Comparison of ENCODE assay signal across 18 cellular contexts in the genomic region with DNA sequence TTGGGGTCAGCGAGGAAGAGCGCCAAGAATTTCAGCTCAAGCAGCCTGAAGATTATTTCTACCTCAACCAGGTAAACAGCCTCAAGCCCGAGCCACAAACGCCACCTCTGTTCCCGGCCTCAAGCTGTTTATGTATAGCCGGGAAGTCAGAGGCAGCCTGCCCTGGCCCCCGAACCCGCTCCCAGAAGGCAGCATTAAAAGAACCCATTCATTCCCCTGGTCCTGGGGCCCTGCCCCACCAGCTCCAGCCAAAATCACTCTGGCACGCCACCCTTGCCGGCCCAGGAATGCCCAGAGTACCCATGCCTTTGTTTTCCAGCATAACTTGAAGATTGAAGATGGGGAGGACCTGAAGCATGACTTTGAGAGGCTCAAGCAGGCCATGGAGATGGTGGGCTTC.
"Had no signal": no experiment of that assay in that cellular context is flagged by ENCODE, and none has a peak within 500 bp of the region (broad histone marks: within the 10 kb centered on the region; RNA-seq: fewer than 3 reads in every experiment).

No MANE protein-coding gene starts in this region.

- FAIRE-seq: HepG2 had no signal

- ATAC-seq: HepG2, Panc1, PC-3, SK-N-SH treated with all-trans-retinoic acid at 6 μM for 48 hours had no signal

- DNase-seq: IMR-90, Karpas-422, KG1, MM.1S, NCI-H1092 treated with DMSO at 0.1 percent for 48 hours, NCI-H1436, NCI-H187 treated with DMSO at 0.1 percent for 48 hours, NCI-H2029 treated with DMSO at 0.1 percent for 48 hours, NCI-H2171 treated with DMSO at 0.1 percent for 48 hours, NCI-H2227 treated with DMSO at 0.1 percent for 48 hours, NCI-H524, NCI-H526 treated with DMSO at 0.1 percent for 48 hours, NCI-H748 treated with DMSO at 0.1 percent for 48 hours, PC-3, SHP77 had no signal
